In genomic region chr15:72338617-72339321, GRCh38 we compare ENCODE assay signal across 12 cellular contexts. TPM values are rescaled to one million over a fixed set of nuclear protein-coding genes. Genes with fewer than 3 reads are reported as not detected.
DNase-seq lines count a peak whose midpoint lies in the region; ATAC-seq and TF ChIP-seq lines count a peak whose summit lies in the region.
"Had no signal": no experiment of that assay in that cellular context is flagged by ENCODE, and none has a peak within 500 bp of the region (broad histone marks: within the 10 kb centered on the region; RNA-seq: fewer than 3 reads in every experiment).

No MANE protein-coding gene starts in this region.

- H3K4me1 Mint-ChIP-seq in endodermal cell = peaks cover 4% of the 10 kb centered on the region
- H3K4me1 Mint-ChIP-seq: naive B cell; stimulated activated memory B cell treated with anti-CD40 and anti-IgM and Interleukin-4, amounts not matched to agents 10 μg/mL and 1 μg/mL and 100 μg/mL, for 72 hours had no signal

- H3K4me3 ChIP-seq in astrocyte of the spinal cord (ENCODE audit: low read depth, low read length) (no peak overlapping the region), hepatocyte (no peak overlapping the region), subcutaneous abdominal adipose tissue (ENCODE audit: low read depth in 1 of 5, low read length in 5 of 5) (no peak overlapping the region), endodermal cell (ENCODE audit: low read length) (no peak overlapping the region)

- peaks cover 26% of the 10 kb centered on the region for H3K36me3 Mint-ChIP-seq in endodermal cell (ENCODE audit: low read depth)

- peak overlapping the region; percentile 56 for H3K27ac ChIP-seq in hepatocyte
- H3K27ac ChIP-seq in subcutaneous abdominal adipose tissue (ENCODE audit: low read depth, low read length) = peak overlapping the region; percentile 42
- no peak overlapping the region for H3K27ac ChIP-seq in endodermal cell (ENCODE audit: low read depth, low read length)

- H3K9me2 ChIP-seq in hepatocyte (replicated peaks; ENCODE audit: insufficient read depth) = no peaks in the 10 kb centered on the region

- H4K20me1 ChIP-seq in hepatocyte (ENCODE audit: insufficient read depth, poor library complexity, severe bottlenecking) = no peaks in the 10 kb centered on the region

- no peaks in the 10 kb centered on the region for H3K79me2 ChIP-seq in hepatocyte

- H2AFZ ChIP-seq in hepatocyte = no peak overlapping the region

- H3K9me3 Mint-ChIP-seq in endodermal cell = no peaks in the 10 kb centered on the region
- H3K9me3 Mint-ChIP-seq: naive B cell; stimulated activated memory B cell treated with anti-CD40 and anti-IgM and Interleukin-4, amounts not matched to agents 10 μg/mL and 1 μg/mL and 100 μg/mL, for 72 hours had no signal

- H3K4me3 Mint-ChIP-seq in endodermal cell = no peak overlapping the region
- H3K4me3 Mint-ChIP-seq: naive B cell; stimulated activated memory B cell treated with anti-CD40 and anti-IgM and Interleukin-4, amounts not matched to agents 10 μg/mL and 1 μg/mL and 100 μg/mL, for 72 hours had no signal

- no peaks in the 10 kb centered on the region for H3K27me3 ChIP-seq in hepatocyte
- H3K27me3 ChIP-seq in subcutaneous abdominal adipose tissue (ENCODE audit: control insufficient read depth in 5 of 5, insufficient read depth in 4 of 5, low read length in 5 of 5) = no peaks in the 10 kb centered on the region
- no peaks in the 10 kb centered on the region for H3K27me3 ChIP-seq in endodermal cell (ENCODE audit: control insufficient read depth, insufficient read depth, low read length, poor library complexity, severe bottlenecking)

- peak; percentile 58 for DNase-seq in GM04504 (ENCODE audit: low read depth)
- DNase-seq in astrocyte of the spinal cord (ENCODE audit: low read depth, low spot score) = peak; percentile 26
- peak; percentile 26 for DNase-seq in hepatocyte (ENCODE audit: low spot score)
- no peak for DNase-seq in erythroblast (lab: John Stamatoyannopoulos, UW)
- no peak for DNase-seq in activated CD4-positive, alpha-beta T cell treated with anti-CD3 and anti-CD28 coated beads, Interleukin-2, amount 50 U/mL, for 1 hour
- DNase-seq in endodermal cell = no peak
- DNase-seq: activated effector memory CD4-positive, alpha-beta T cell treated with Interleukin-2 at 50 U/mL for 16 hours; hypothalamus; naive B cell had no signal

- no peaks in the 10 kb centered on the region for H3K9me3 ChIP-seq in hepatocyte (ENCODE audit: low read depth)
- no peaks in the 10 kb centered on the region for H3K9me3 ChIP-seq in subcutaneous abdominal adipose tissue (ENCODE audit: control insufficient read depth in 5 of 5, low read length in 5 of 5)
- no peaks in the 10 kb centered on the region for H3K9me3 ChIP-seq in endodermal cell (ENCODE audit: control insufficient read depth, low read length)

- TF ChIP-seq CTCF in astrocyte of the spinal cord (IDR thresholded peaks at IDR 0.05; ENCODE audit: low read depth, low read length) = no peak
- TF ChIP-seq CTCF in hepatocyte (IDR thresholded peaks at IDR 0.05; ENCODE audit: poor library complexity) = no peak
- TF ChIP-seq CTCF in endodermal cell (conservative IDR thresholded peaks at IDR 0.05) = no peak

- H3K4me1 ChIP-seq in hepatocyte (ENCODE audit: insufficient read depth) = no peaks in the 10 kb centered on the region
- peaks cover 0 to 12% (median 10%) of the 10 kb centered on the region in 5 donors for H3K4me1 ChIP-seq in subcutaneous abdominal adipose tissue (ENCODE audit: control insufficient read depth in 5 of 5, insufficient read depth in 5 of 5, low read length in 5 of 5)
- H3K4me1 ChIP-seq in endodermal cell (ENCODE audit: control insufficient read depth, insufficient read depth, low read length) = no peaks in the 10 kb centered on the region

- no peak for TF ChIP-seq POLR2A in erythroblast (IDR thresholded peaks at IDR 0.05; ENCODE audit: low read length)

- H3K27ac Mint-ChIP-seq in endodermal cell = no peak overlapping the region
- H3K27ac Mint-ChIP-seq: stimulated activated memory B cell treated with anti-CD40 and anti-IgM and Interleukin-4, amounts not matched to agents 10 μg/mL and 1 μg/mL and 100 μg/mL, for 72 hours had no signal

- WGBS in hepatocyte (ENCODE audit: low lambda C conversion rate, missing lambda C conversion rate) = 85% methylated on average over 9 of the region's 9 CpGs
- 93 to 95% methylated on average over 9 of the region's 9 CpGs for WGBS in endodermal cell (ENCODE audit: insufficient coverage in 1 of 2, insufficient read length in 1 of 2), 2 experiments

- H3K27me3 Mint-ChIP-seq in endodermal cell (ENCODE audit: insufficient read depth) = no peaks in the 10 kb centered on the region
- H3K27me3 Mint-ChIP-seq: naive B cell; stimulated activated memory B cell treated with anti-CD40 and anti-IgM and Interleukin-4, amounts not matched to agents 10 μg/mL and 1 μg/mL and 100 μg/mL, for 72 hours had no signal

- H3K9ac ChIP-seq in subcutaneous abdominal adipose tissue (ENCODE audit: low read length in 5 of 5) = no peak overlapping the region
- no peak overlapping the region for H3K9ac ChIP-seq in endodermal cell (ENCODE audit: extremely low read depth, low read length, poor library complexity, severe bottlenecking)

- in situ Hi-C loops in astrocyte of the spinal cord (cut with HindIII; ENCODE audit: low sequenced_read_pairs) = no loop called here

- H3K36me3 ChIP-seq in hepatocyte (replicated peaks; ENCODE audit: insufficient read depth, low read depth) = no peaks in the 10 kb centered on the region
- H3K36me3 ChIP-seq in subcutaneous abdominal adipose tissue (ENCODE audit: control insufficient read depth in 5 of 5, insufficient read depth in 5 of 5, low read length in 5 of 5) = peaks cover 10 to 36% (median 15%) of the 10 kb centered on the region in 5 donors
- peaks cover 11% of the 10 kb centered on the region for H3K36me3 ChIP-seq in endodermal cell (ENCODE audit: control insufficient read depth, insufficient read depth, low read length)

- H3K4me2 ChIP-seq in hepatocyte = no peak overlapping the region

- no peak for ATAC-seq in HG03039 (IDR thresholded peaks at IDR 0.05; ENCODE audit: unreplicated experiment)
- ATAC-seq: stimulated activated memory B cell treated with anti-CD40 and anti-IgM and Interleukin-4, amounts not matched to agents 10 μg/mL and 1 μg/mL and 100 μg/mL, for 72 hours had no signal

RNA-seq across cellular contexts. Expression of gene CELF6, which starts 18.8 kb away (rescaled TPM):
- total RNA-seq in hepatocyte = 1.1 and 2.4 TPM in 2 replicates
- polyA plus RNA-seq in hepatocyte = 0.40 and 0.57 TPM in 2 replicates
- total RNA-seq in endodermal cell = under 1 TPM; 0.46 to 0.62 TPM
- polyA plus RNA-seq in endodermal cell (2013, experiment 1 of 2) = 1.5 TPM
- polyA plus RNA-seq in endodermal cell (2013, experiment 2 of 2) = 1.4 TPM

RNA-seq across cellular contexts. Expression of gene HEXA, which starts 37.0 kb away (rescaled TPM):
- total RNA-seq in hepatocyte (175 and 180 TPM in 2 replicates), endodermal cell (100 to 1,000 TPM; 102 to 104 TPM)
- polyA plus RNA-seq in hepatocyte = 268 and 286 TPM in 2 replicates
- 55.3 TPM for polyA plus RNA-seq in endodermal cell (2013, experiment 1 of 2)
- polyA plus RNA-seq in endodermal cell (2013, experiment 2 of 2) = 47.1 TPM

RNA-seq across cellular contexts. Expression of gene TMEM202, which starts 59.3 kb away (rescaled TPM):
- not detected in 2 replicates for total RNA-seq in hepatocyte
- not detected in 2 replicates for polyA plus RNA-seq in hepatocyte
- total RNA-seq in endodermal cell = not detected
- polyA plus RNA-seq in endodermal cell (2013, experiment 1 of 2) = not detected
- not detected for polyA plus RNA-seq in endodermal cell (2013, experiment 2 of 2)

Comparison
In these comparisons a context has a peak if more than half of its experiments do, and no peak if none do; other contexts are left out.
1. DNase-seq: peak in GM04504 (single experiment), astrocyte of the spinal cord (single experiment) and hepatocyte (single experiment); none in erythroblast (0 of 2), activated CD4-positive, alpha-beta T cell treated with anti-CD3 and anti-CD28 coated beads, Interleukin-2, amount 50 U/mL, for 1 hour (single experiment) and endodermal cell (single experiment).